In genomic region chr2:113675885-113676284, GRCh38 we compare ENCODE assay signal across 28 cellular contexts. TPM values are rescaled to one million over a fixed set of nuclear protein-coding genes. Genes with fewer than 3 reads are reported as not detected.
DNase-seq lines count a peak whose midpoint lies in the region; ATAC-seq and TF ChIP-seq lines count a peak whose summit lies in the region.
"Had no signal": no experiment of that assay in that cellular context is flagged by ENCODE, and none has a peak within 500 bp of the region (broad histone marks: within the 10 kb centered on the region; RNA-seq: fewer than 3 reads in every experiment).

No MANE protein-coding gene starts in this region.

- no peak overlapping the region for H4K5ac ChIP-seq in mesendoderm (ENCODE audit: low read length)

- H3K36me3 ChIP-seq in SJCRH30 (no peaks in the 10 kb centered on the region), left ventricle myocardium inferior (no peaks in the 10 kb centered on the region), mesendoderm (ENCODE audit: control insufficient read depth, insufficient read depth, low read length) (no peaks in the 10 kb centered on the region)
- H3K36me3 ChIP-seq: HAP-1 had no signal

- H3K27ac ChIP-seq in SJCRH30 (no peak overlapping the region), left ventricle myocardium inferior (replicated peaks) (peak overlapping the region; percentile 66), mesendoderm (ENCODE audit: low read depth, low read length) (no peak overlapping the region)
- H3K27ac ChIP-seq: HL-60, PC-9, SK-N-MC had no signal

- no peak overlapping the region for H3K9ac ChIP-seq in mesendoderm (ENCODE audit: low read length)

- H3K9me3 Mint-ChIP-seq in WTC11, result no peaks in the 10 kb centered on the region
- H3K9me3 Mint-ChIP-seq: CD4-positive, alpha-beta memory T cell; HFFc6 had no signal

- intact Hi-C loops in left ventricle myocardium inferior (cut with micrococcal nuclease), result no loop called here

- H3K27me3 ChIP-seq in SJCRH30, result no peaks in the 10 kb centered on the region
- H3K27me3 ChIP-seq in left ventricle myocardium inferior (ENCODE audit: low read depth), result no peaks in the 10 kb centered on the region
- no peaks in the 10 kb centered on the region for H3K27me3 ChIP-seq in mesendoderm (ENCODE audit: insufficient read depth, low read length, poor library complexity)

- peak overlapping the region; percentile 31 for H3K56ac ChIP-seq in mesendoderm (ENCODE audit: low read length)

- CTCF ChIA-PET in WTC11 (lab: Charles Lee), result no interaction called here

- DNase-seq in SJCRH30 (peak; percentile 59 to 62), WTC11 (ENCODE audit: low spot score) (no peak), left ventricle myocardium inferior (peak; percentile 32), mesendoderm (no peak), NOMO-1 treated with DMSO at 0.1 percent for 48 hours (lab: John Stamatoyannopoulos, UW; ENCODE audit: unreplicated experiment) (no peak), cerebellar nuclear complex (lab: John Stamatoyannopoulos, UW) (no peak), ureter (ENCODE audit: low spot score) (no peak)
- DNase-seq: C1 segment of cervical spinal cord; CD4-positive, alpha-beta memory T cell; COR-L47; DMS79; EL; GDM1; GOT3; HFFc6; Karpas-422; NCI-H1092; NCI-H1436; NCI-H187 treated with DMSO at 0.1 percent for 48 hours; NCI-H524; NCI-H774; PC-9; SHP77 had no signal

- no peak overlapping the region for H3K18ac ChIP-seq in mesendoderm (ENCODE audit: low read length)

- peaks cover 100% of the 10 kb centered on the region for H3K27me3 Mint-ChIP-seq in WTC11 (ENCODE audit: low read depth)

- POLR2A ChIA-PET in WTC11 (lab: Charles Lee), result interaction anchor here (0.6 kb wide), 1 partner anchor 11 kb away, joined by 3 read pairs; no protein-coding TSS in a partner anchor

- ATAC-seq in WTC11, result peak; percentile 63
- ATAC-seq in HG02852 (IDR thresholded peaks at IDR 0.05; ENCODE audit: unreplicated experiment), result no peak
- ATAC-seq: GM12878 had no signal

- H3K4me1 ChIP-seq in SJCRH30 (no peaks in the 10 kb centered on the region), left ventricle myocardium inferior (peaks cover 32% of the 10 kb centered on the region), mesendoderm (ENCODE audit: control insufficient read depth, low read depth, low read length) (peaks cover 7% of the 10 kb centered on the region)
- H3K4me1 ChIP-seq: HAP-1 had no signal

- WGBS in mesendoderm (ENCODE audit: extremely low coverage, insufficient coverage, low lambda C conversion rate), result no CpG with 5 or more reads among the region's 9 CpGs

- H4K8ac ChIP-seq in mesendoderm (ENCODE audit: low read depth, low read length), result no peak overlapping the region

- no peak overlapping the region for H2BK15ac ChIP-seq in mesendoderm (replicated peaks; ENCODE audit: low read depth)

- H2BK5ac ChIP-seq in mesendoderm (ENCODE audit: low read length), result no peak overlapping the region

- H3K79me2 ChIP-seq in mesendoderm (ENCODE audit: control insufficient read depth, insufficient read depth, low read length), result no peaks in the 10 kb centered on the region

- no peak overlapping the region for H3K27ac Mint-ChIP-seq in WTC11
- H3K27ac Mint-ChIP-seq: HFFc6 had no signal

- H3K4me3 Mint-ChIP-seq in WTC11, result no peak overlapping the region
- H3K4me3 Mint-ChIP-seq: CD4-positive, alpha-beta memory T cell; HFFc6 had no signal

- no peak overlapping the region for H2BK120ac ChIP-seq in mesendoderm (ENCODE audit: low read depth, low read length)

- no peaks in the 10 kb centered on the region for H3K79me1 ChIP-seq in mesendoderm (ENCODE audit: low read length)

- H3K4me1 Mint-ChIP-seq in WTC11, result peaks cover 16% of the 10 kb centered on the region

- H3K36me3 Mint-ChIP-seq in WTC11, result no peaks in the 10 kb centered on the region
- H3K36me3 Mint-ChIP-seq: CD4-positive, alpha-beta memory T cell had no signal

- no peak overlapping the region for H3K23ac ChIP-seq in mesendoderm (ENCODE audit: low read length)

- H3K4me3 ChIP-seq in SJCRH30 (peak overlapping the region; percentile 23; the same call in 1 of the 2 replicates), left ventricle myocardium inferior (no peak overlapping the region), mesendoderm (ENCODE audit: low read length) (no peak overlapping the region)
- H3K4me3 ChIP-seq: GM12878, HAP-1, PC-9, SK-N-MC had no signal

- no peak overlapping the region for H3K4me2 ChIP-seq in mesendoderm (ENCODE audit: low read length)
- H3K4me2 ChIP-seq: PC-9 had no signal

- H2AK5ac ChIP-seq in mesendoderm (ENCODE audit: low read length), result no peak overlapping the region

- no peak overlapping the region for H3K4ac ChIP-seq in mesendoderm (ENCODE audit: low read depth, low read length)

- H3K9me3 ChIP-seq in SJCRH30 (replicated peaks) (no peaks in the 10 kb centered on the region), left ventricle myocardium inferior (replicated peaks) (no peaks in the 10 kb centered on the region)
- H3K9me3 ChIP-seq: HAP-1 had no signal

- no peak for TF ChIP-seq CTCF in WTC11 (IDR thresholded peaks at IDR 0.05)
- TF ChIP-seq CTCF in left ventricle myocardium inferior (IDR thresholded peaks at IDR 0.05; ENCODE audit: borderline replicate concordance), result no peak

TF ChIP-seq in WTC11, 78 proteins besides CTCF, POLR2A, EP300 and RAD21:
- TF ChIP-seq ZMAT4 (CRISPR knock-in tag; IDR thresholded peaks at IDR 0.05) (no peak), STAT6 (CRISPR knock-in tag; conservative IDR thresholded peaks at IDR 0.05; ENCODE audit: low read depth) (no peak), ZNF219 (CRISPR knock-in tag; IDR thresholded peaks at IDR 0.05; ENCODE audit: borderline replicate concordance) (no peak), CREM (CRISPR knock-in tag; IDR thresholded peaks at IDR 0.05) (no peak), KAT7 (CRISPR knock-in tag; IDR thresholded peaks at IDR 0.05; ENCODE audit: borderline replicate concordance) (no peak), NR2C2 (CRISPR knock-in tag; IDR thresholded peaks at IDR 0.05) (no peak), JUN (CRISPR knock-in tag; IDR thresholded peaks at IDR 0.05) (no peak), GTF2I (CRISPR knock-in tag; conservative IDR thresholded peaks at IDR 0.05) (no peak), MXD4 (CRISPR knock-in tag; IDR thresholded peaks at IDR 0.05; ENCODE audit: borderline replicate concordance) (no peak), GABPB1 (CRISPR knock-in tag; IDR thresholded peaks at IDR 0.05) (no peak), ESRRA (CRISPR knock-in tag; IDR thresholded peaks at IDR 0.05; ENCODE audit: borderline replicate concordance) (no peak), SOX15 (CRISPR knock-in tag; IDR thresholded peaks at IDR 0.05) (no peak)
- TF ChIP-seq, protein P1, sequence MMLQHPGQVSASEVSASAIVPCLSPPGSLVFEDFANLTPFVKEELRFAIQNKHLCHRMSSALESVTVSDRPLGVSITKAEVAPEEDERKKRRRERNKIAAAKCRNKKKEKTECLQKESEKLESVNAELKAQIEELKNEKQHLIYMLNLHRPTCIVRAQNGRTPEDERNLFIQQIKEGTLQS (CRISPR knock-in tag; conservative IDR thresholded peaks at IDR 0.05), result no peak
- TF ChIP-seq, protein P2, sequence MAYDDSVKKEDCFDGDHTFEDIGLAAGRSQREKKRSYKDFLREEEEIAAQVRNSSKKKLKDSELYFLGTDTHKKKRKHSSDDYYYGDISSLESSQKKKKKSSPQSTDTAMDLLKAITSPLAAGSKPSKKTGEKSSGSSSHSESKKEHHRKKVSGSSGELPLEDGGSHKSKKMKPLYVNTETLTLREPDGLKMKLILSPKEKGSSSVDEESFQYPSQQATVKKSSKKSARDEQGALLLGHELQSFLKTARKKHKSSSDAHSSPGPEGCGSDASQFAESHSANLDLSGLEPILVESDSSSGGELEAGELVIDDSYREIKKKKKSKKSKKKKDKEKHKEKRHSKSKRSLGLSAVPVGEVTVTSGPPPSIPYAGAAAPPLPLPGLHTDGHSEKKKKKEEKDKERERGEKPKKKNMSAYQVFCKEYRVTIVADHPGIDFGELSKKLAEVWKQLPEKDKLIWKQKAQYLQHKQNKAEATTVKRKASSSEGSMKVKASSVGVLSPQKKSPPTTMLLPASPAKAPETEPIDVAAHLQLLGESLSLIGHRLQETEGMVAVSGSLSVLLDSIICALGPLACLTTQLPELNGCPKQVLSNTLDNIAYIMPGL (CRISPR knock-in tag; IDR thresholded peaks at IDR 0.05), result no peak

RNA-seq across cellular contexts. Expression of gene RABL2A, which starts 48.8 kb away (rescaled TPM):
- 5.2 and 7.5 TPM in 2 replicates for total RNA-seq in SJCRH30 (2014; rRNA removed; shearing (Covaris generic))
- total RNA-seq in WTC11 (2021) (9.3 to 11.0 TPM (median 10.5 TPM) in 3 replicates), left ventricle myocardium inferior (6.9 TPM), ureter (36.1 TPM)
- polyA plus RNA-seq in mesendoderm (2013, experiment 1 of 2), result 3.0 TPM
- 3.0 TPM for polyA plus RNA-seq in mesendoderm (2013, experiment 2 of 2)

Comparison
In these comparisons a context has a peak if more than half of its experiments do, and no peak if none do; other contexts are left out.
1. DNase-seq: peak in SJCRH30 (2 of 2) and left ventricle myocardium inferior (single experiment); none in WTC11 (single experiment), mesendoderm (single experiment), NOMO-1 treated with DMSO at 0.1 percent for 48 hours (single experiment), cerebellar nuclear complex (0 of 2) and ureter (single experiment).